ENCODE assay signal across 16 cellular contexts in the genomic region with DNA sequence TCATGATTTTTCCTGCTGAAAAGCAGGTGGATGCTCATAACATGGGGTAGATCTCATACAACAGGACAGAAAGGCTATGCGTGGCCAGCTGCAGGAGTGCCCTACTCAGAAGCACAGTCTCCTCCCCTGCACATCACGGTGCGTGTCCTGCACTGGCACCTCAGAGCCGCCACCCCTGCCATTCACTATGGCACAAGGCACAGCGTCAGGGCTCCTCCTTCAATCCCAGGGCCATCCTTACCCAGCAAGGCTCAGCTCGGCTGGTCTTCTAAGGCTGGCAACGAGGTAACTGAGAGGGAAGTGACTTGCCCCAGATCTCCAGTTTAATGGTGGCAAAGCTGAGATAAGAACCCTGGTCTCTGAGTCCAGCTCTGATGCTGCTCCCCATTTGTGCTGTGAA.
"Had no signal": no experiment of that assay in that cellular context is flagged by ENCODE, and none has a peak within 500 bp of the region (broad histone marks: within the 10 kb centered on the region; RNA-seq: fewer than 3 reads in every experiment).

No MANE protein-coding gene starts in this region.

- H3K9me3 Mint-ChIP-seq: nephron had no signal

- H3K4me3 Mint-ChIP-seq: activated CD4-positive, alpha-beta T cell treated with anti-CD3 and anti-CD28 coated beads, Interleukin-2, amount 10 ng/mL, durations not matched to agents 24 days and 14 days; activated T-cell treated with anti-CD3 and anti-CD28 coated beads, Interleukin-2, amount 50 U/mL, for 24 hours; brain; dendritic cell treated with granulocyte-macrophage colony-stimulating factor and Interleukin-4, amounts not matched to agents 40 ng/mL and 50 ng/mL, for 4 days; nephron; stimulated activated naive CD8-positive, alpha-beta T cell treated with anti-CD3 and anti-CD28 coated beads, Interleukin-15, Interleukin-2, amounts not matched to agents 100 ng/mL and 50 ng/mL, for 24 hours had no signal

- H3K4me3 ChIP-seq: esophagus muscularis mucosa, ovary, testis had no signal

- H3K36me3 Mint-ChIP-seq: brain had no signal

- DNase-seq: activated CD4-positive, alpha-beta T cell treated with anti-CD3 and anti-CD28 coated beads, Interleukin-2, amount 10 ng/mL, durations not matched to agents 24 days and 14 days; activated effector memory CD4-positive, alpha-beta T cell treated with anti-CD3 and anti-CD28 coated beads, Interleukin-2, amount 50 U/mL, for 16 hours; activated T-cell treated with anti-CD3 and anti-CD28 coated beads, Interleukin-2, amount 50 U/mL, for 24 hours; amniotic stem cell; head of caudate nucleus; ovary; stimulated activated CD4-positive, alpha-beta T cell treated with anti-CD3 and anti-CD28 coated beads, Interleukin-2, amount 100 ng/mL, for 48 hours; T-helper 2 cell; testis had no signal

- H3K36me3 ChIP-seq: esophagus muscularis mucosa, ovary had no signal

- H3K27me3 Mint-ChIP-seq: activated CD4-positive, alpha-beta T cell treated with anti-CD3 and anti-CD28 coated beads, Interleukin-2, amount 10 ng/mL, durations not matched to agents 24 days and 14 days; activated T-cell treated with anti-CD3 and anti-CD28 coated beads, Interleukin-2, amount 50 U/mL, for 24 hours had no signal

- ATAC-seq: activated naive CD4-positive, alpha-beta T cell treated with anti-CD3 and anti-CD28 coated beads, Interleukin-2, amount 50 U/mL, for 72 hours; SK-N-SH treated with all-trans-retinoic acid at 6 μM for 48 hours had no signal

- H3K9me3 ChIP-seq: ovary, testis had no signal

- H3K27me3 ChIP-seq: esophagus muscularis mucosa, ovary, testis had no signal

- H3K27ac Mint-ChIP-seq: activated CD4-positive, alpha-beta T cell treated with anti-CD3 and anti-CD28 coated beads, Interleukin-2, amount 10 ng/mL, durations not matched to agents 24 days and 14 days; activated naive CD4-positive, alpha-beta T cell treated with anti-CD3 and anti-CD28 coated beads, Interleukin-2, amount 50 U/mL, for 72 hours; activated T-cell treated with anti-CD3 and anti-CD28 coated beads, Interleukin-2, amount 50 U/mL, for 24 hours; brain; dendritic cell treated with granulocyte-macrophage colony-stimulating factor and Interleukin-4, amounts not matched to agents 40 ng/mL and 50 ng/mL, for 4 days; nephron; stimulated activated naive CD8-positive, alpha-beta T cell treated with anti-CD3 and anti-CD28 coated beads, Interleukin-15, Interleukin-2, amounts not matched to agents 100 ng/mL and 50 ng/mL, for 24 hours had no signal

- H3K27ac ChIP-seq: esophagus muscularis mucosa, ovary, testis had no signal
